In the genomic region with DNA sequence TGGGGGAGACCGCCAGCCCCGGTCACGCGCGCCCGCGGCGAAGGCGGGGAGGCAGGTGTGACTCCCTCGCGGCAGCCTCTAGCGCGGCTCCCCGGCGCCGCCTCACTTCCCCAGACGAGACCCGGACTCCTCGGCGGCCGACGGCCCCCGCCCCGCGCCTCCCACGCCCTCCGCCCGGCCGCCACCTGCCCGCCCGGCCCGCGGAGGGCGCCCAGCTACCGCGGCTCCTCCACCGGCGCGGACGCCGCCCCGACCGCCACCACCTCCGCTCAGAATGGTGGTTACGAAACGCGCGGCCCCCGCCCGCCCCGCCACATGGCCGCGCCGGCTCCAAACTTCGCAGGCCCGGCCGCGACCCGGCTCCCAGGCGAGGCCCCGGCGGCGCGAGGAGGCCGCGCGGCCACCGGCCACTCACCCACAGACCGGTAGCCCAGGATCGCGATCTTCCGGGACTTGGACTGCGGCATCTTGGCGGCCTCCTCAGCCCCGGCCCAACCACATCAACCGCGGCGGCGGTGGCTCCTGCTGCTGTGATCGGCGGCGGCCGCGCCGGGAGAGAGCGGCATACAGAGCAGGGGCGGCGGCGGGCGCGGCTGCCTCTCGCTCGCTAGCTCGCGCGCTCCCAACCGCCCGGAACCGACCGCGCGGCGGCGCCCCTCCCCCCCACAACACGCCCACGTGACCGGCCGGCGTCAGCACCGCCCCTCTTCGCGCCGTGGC, we compare ENCODE assay signal across 8 cellular contexts. TPM values are rescaled to one million over a fixed set of nuclear protein-coding genes. Genes with fewer than 3 reads are reported as not detected.
DNase-seq lines count a peak whose midpoint lies in the region; ATAC-seq and TF ChIP-seq lines count a peak whose summit lies in the region.
"Not testable (repeated sequence)": the region's sequence is repeated elsewhere in the genome, so short reads cannot be mapped to it uniquely, and the experiment has no call there.

No MANE protein-coding gene starts in this region.

- CTCF ChIA-PET in activated naive CD4-positive, alpha-beta T cell treated with anti-CD3 and anti-CD28 coated beads for 36 hours (lab: Charles Lee): interaction anchor here (0.6 to 1.4 kb wide), 2 partner anchors 68 to 113 kb away, joined by 3 to 5 read pairs; no protein-coding TSS in a partner anchor

- not testable (repeated sequence) for H3K36me3 ChIP-seq in SU-DHL-6 (ENCODE audit: low read length)

- not testable (repeated sequence) for H3K9me3 Mint-ChIP-seq in activated naive CD4-positive, alpha-beta T cell treated with anti-CD3 and anti-CD28 coated beads for 36 hours; natural killer cell

- not testable (repeated sequence) for H3K9me2 ChIP-seq in SU-DHL-6 (replicated peaks; ENCODE audit: insufficient read depth, low read length)

- intact Hi-C loops in activated naive CD4-positive, alpha-beta T cell treated with anti-CD3 and anti-CD28 coated beads for 36 hours (cut with micrococcal nuclease): loop anchor here (1.0 to 10.0 kb wide), 5 partner anchors 48 to 506 kb away; partner anchors contain the start of gene GALNT11
- intact Hi-C loops in natural killer cell (cut with micrococcal nuclease): loop anchor here (5.0 to 10.0 kb wide), 3 partner anchors 37 to 508 kb away; partner anchors contain the start of genes GALNT11 and NUB1

- H4K20me1 ChIP-seq in SU-DHL-6 (ENCODE audit: low read depth, low read length): peaks cover 29% of the 10 kb centered on the region

- peak overlapping the region; percentile 58 for H3K4me2 ChIP-seq in SU-DHL-6 (ENCODE audit: low read depth, low read length, poor library complexity, severe bottlenecking)

- H3K9ac ChIP-seq in SU-DHL-6 (ENCODE audit: low read length): peak overlapping the region; percentile 87

- DNase-seq in COR-L47 (lab: John Stamatoyannopoulos, UW) (peak; percentile 44), foreskin fibroblast (peak in 1 of 2 donors; percentile 70), natural killer cell (peak; percentile 69)
- peak; percentile 57 for DNase-seq in activated naive CD4-positive, alpha-beta T cell treated with anti-CD3 and anti-CD28 coated beads for 36 hours
- DNase-seq in stimulated activated CD8-positive, alpha-beta memory T cell treated with anti-CD3 and anti-CD28 coated beads, Interleukin-4, amount 100 ng/mL, for 24 hours (ENCODE audit: low read depth): peak; percentile 43

- peaks cover 12% of the 10 kb centered on the region for H3K36me3 Mint-ChIP-seq in activated naive CD4-positive, alpha-beta T cell treated with anti-CD3 and anti-CD28 coated beads for 36 hours (ENCODE audit: low read depth)
- not testable (repeated sequence) for H3K36me3 Mint-ChIP-seq in natural killer cell

- H2AFZ ChIP-seq in SU-DHL-6 (ENCODE audit: low read depth, low read length, severe bottlenecking): not testable (repeated sequence)

- H3K27me3 ChIP-seq in SU-DHL-6 (ENCODE audit: low read length): not testable (repeated sequence)

- peak overlapping the region; percentile 82 for H3K4me3 ChIP-seq in SU-DHL-6 (ENCODE audit: insufficient read depth, low read length, poor library complexity, severe bottlenecking)
- peak overlapping the region; percentile 81 to 91 for H3K4me3 ChIP-seq in foreskin fibroblast (ENCODE audit: low read depth in 1 of 2, low read length in 2 of 2)

- not testable (repeated sequence) for TF ChIP-seq CTCF in SU-DHL-6 (IDR thresholded peaks at IDR 0.05; ENCODE audit: insufficient read depth, low read length, poor library complexity, severe bottlenecking); foreskin fibroblast (IDR thresholded peaks at IDR 0.05; ENCODE audit: low read depth, low read length); natural killer cell (IDR thresholded peaks at IDR 0.05)

- H3K4me1 Mint-ChIP-seq in activated naive CD4-positive, alpha-beta T cell treated with anti-CD3 and anti-CD28 coated beads for 36 hours (ENCODE audit: low read depth): peaks cover 43% of the 10 kb centered on the region
- H3K4me1 Mint-ChIP-seq in natural killer cell: peaks cover 46 to 47% of the 10 kb centered on the region in 2 donors

- not testable (repeated sequence) for H3K27me3 Mint-ChIP-seq in activated naive CD4-positive, alpha-beta T cell treated with anti-CD3 and anti-CD28 coated beads for 36 hours (ENCODE audit: low read depth)
- peaks cover 0 to 10% of the 10 kb centered on the region in 2 donors for H3K27me3 Mint-ChIP-seq in natural killer cell (ENCODE audit: low read depth in 2 of 2)

- not testable (repeated sequence) for H3K9me3 ChIP-seq in SU-DHL-6 (ENCODE audit: insufficient read depth, low read length)

- H3F3A ChIP-seq in SU-DHL-6 (ENCODE audit: insufficient read depth): not testable (repeated sequence)

- peaks cover 47% of the 10 kb centered on the region for H3K79me2 ChIP-seq in SU-DHL-6 (ENCODE audit: insufficient read depth, low read length)

- H3K27ac ChIP-seq in SU-DHL-6 (ENCODE audit: low read depth, low read length): peak overlapping the region; percentile 88

- peak; percentile 46 for ATAC-seq in GM21390 (IDR thresholded peaks at IDR 0.05; ENCODE audit: unreplicated experiment)
- ATAC-seq in HG03520 (IDR thresholded peaks at IDR 0.05; ENCODE audit: unreplicated experiment): peak; percentile 41
- peak; percentile 40 to 76 (median 62) for ATAC-seq in natural killer cell

- H3K27ac Mint-ChIP-seq in activated naive CD4-positive, alpha-beta T cell treated with anti-CD3 and anti-CD28 coated beads for 36 hours: peak overlapping the region; percentile 98
- H3K27ac Mint-ChIP-seq in natural killer cell: peak overlapping the region; percentile 92 to 93

- H3K4me3 Mint-ChIP-seq in activated naive CD4-positive, alpha-beta T cell treated with anti-CD3 and anti-CD28 coated beads for 36 hours: peak overlapping the region; percentile 98
- peak overlapping the region; percentile 94 for H3K4me3 Mint-ChIP-seq in natural killer cell

RNA-seq across cellular contexts. Expression of gene RHEB, which starts 0.5 kb away (rescaled TPM):
- total RNA-seq in activated naive CD4-positive, alpha-beta T cell treated with anti-CD3 and anti-CD28 coated beads for 36 hours: 10 to 100 TPM; 58.7 to 62.7 TPM
- total RNA-seq in natural killer cell: 10 to 100 TPM; 51.0 to 63.3 (median 63.3) TPM
